ENCODE assay signal across 12 cellular contexts in the genomic region with DNA sequence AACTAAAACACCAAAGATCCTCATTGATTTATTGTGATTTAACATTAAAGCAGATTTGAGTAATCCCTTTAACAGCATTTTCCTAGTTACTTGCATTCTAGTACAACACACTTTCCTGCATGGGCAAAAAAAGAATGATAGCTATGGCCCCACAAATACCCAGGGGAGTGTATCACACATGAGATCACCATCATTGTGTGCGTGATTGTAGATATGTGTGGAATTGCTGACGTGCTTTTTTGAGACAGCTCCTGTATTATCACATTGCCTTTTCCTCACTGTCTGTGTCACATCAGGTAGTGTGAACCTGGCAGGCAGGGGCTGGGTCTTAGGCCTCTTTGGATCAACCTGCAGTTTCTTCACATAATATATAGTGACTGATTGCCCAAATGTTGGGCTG. TPM values are rescaled to one million over a fixed set of nuclear protein-coding genes. Genes with fewer than 3 reads are reported as not detected.
DNase-seq lines count a peak whose midpoint lies in the region; ATAC-seq, FAIRE-seq and TF ChIP-seq lines count a peak whose summit lies in the region.
"Had no signal": no experiment of that assay in that cellular context is flagged by ENCODE, and none has a peak within 500 bp of the region (broad histone marks: within the 10 kb centered on the region; RNA-seq: fewer than 3 reads in every experiment).

No MANE protein-coding gene starts in this region.

- CTCF ChIA-PET in K562 (lab: Yijun Ruan, JAX; ENCODE audit: low intra/inter-chr PET ratio) (no interaction called here), RWPE1 (lab: Yijun Ruan, JAX) (no interaction called here)

- POLR2A ChIA-PET in K562 (lab: Yijun Ruan, JAX) (no interaction called here), RWPE1 (lab: Yijun Ruan, JAX; ENCODE audit: low non-redundant PET) (no interaction called here)

- no peaks in the 10 kb centered on the region for H3K9me1 ChIP-seq in K562 (ENCODE audit: control insufficient read depth, insufficient read depth, low read length)

- DNase-seq in M059J (ENCODE audit: low read depth): peak; percentile 14
- DNase-seq in K562 (ENCODE audit: extremely low read depth in 1 of 4, low spot score in 3 of 4): no peak
- DNase-seq in kidney glomerular epithelial cell (lab: John Stamatoyannopoulos, UW): peak; percentile 12
- no peak for DNase-seq in transverse colon
- no peak for DNase-seq in GM10266 (ENCODE audit: extremely low spot score)
- DNase-seq in RWPE1 (ENCODE audit: low spot score): no peak
- DNase-seq in Peyer's patch: no peak
- DNase-seq: activated CD4-positive, alpha-beta T cell treated with anti-CD3 and anti-CD28 coated beads, Interleukin-2, amount 50 U/mL, for 48 hours; amniotic stem cell; natural killer cell had no signal

- TF ChIP-seq EP300 in K562 (IDR thresholded peaks at IDR 0.05; ENCODE audit: low read length) (no peak), transverse colon (IDR thresholded peaks at IDR 0.05; ENCODE audit: low read depth) (no peak)

- intact Hi-C loops in K562 (cut with micrococcal nuclease): no loop called here
- intact Hi-C loops in transverse colon (cut with DNase I; ENCODE audit: low total_unique reads): no loop called here

- H3K4me2 ChIP-seq in K562 (ENCODE audit: insufficient read depth, low read length): no peak overlapping the region
- H3K4me2 ChIP-seq: KMS-11 had no signal

- no peak for TF ChIP-seq CTCF in K562 (IDR thresholded peaks at IDR 0.05 in 2 of 3, conservative IDR thresholded peaks at IDR 0.05 in 1 of 3; ENCODE audit: insufficient read depth in 2 of 3, low read depth in 1 of 3, low read length in 3 of 3)
- TF ChIP-seq CTCF in transverse colon (IDR thresholded peaks at IDR 0.05): no peak
- TF ChIP-seq CTCF in GM10266 (IDR thresholded peaks at IDR 0.05; ENCODE audit: control insufficient read depth, insufficient read depth, low read depth, missing control alignments): no peak
- no peak for TF ChIP-seq CTCF in RWPE1 (conservative IDR thresholded peaks at IDR 0.05; ENCODE audit: low read depth)
- no peak for TF ChIP-seq CTCF in Peyer's patch (IDR thresholded peaks at IDR 0.05)

- in situ Hi-C loops in K562 (cut with MboI): no loop called here
- in situ Hi-C loops in transverse colon (cut with MboI; ENCODE audit: low pct_ligation_motif_present in 1 of 4, low pct_unique_long_range_greater_than_20kb in 1 of 4, low sequenced_read_pairs in 3 of 4): no loop called here

- TF ChIP-seq RAD21 in K562 (CRISPR knock-in tag; conservative IDR thresholded peaks at IDR 0.05 in 1 of 2, IDR thresholded peaks at IDR 0.05 in 1 of 2): no peak

- FAIRE-seq in K562 (lab: Jason Lieb, UNC): no peak

- H3K9me3 ChIP-seq in K562 (replicated peaks; ENCODE audit: control insufficient read depth, insufficient read depth, low read depth, low read length) (no peaks in the 10 kb centered on the region), transverse colon (peaks cover 6 to 8% of the 10 kb centered on the region in 2 donors), Peyer's patch (no peaks in the 10 kb centered on the region)

- H3K27ac ChIP-seq in K562 (ENCODE audit: extremely low read depth, low read depth, low read length) (no peak overlapping the region), transverse colon (peak overlapping the region; percentile 59 to 73 (median 70)), RWPE1 (no peak overlapping the region), Peyer's patch (no peak overlapping the region)
- H3K27ac ChIP-seq: C4-2B, KMS-11 had no signal

- no peaks in the 10 kb centered on the region for H4K20me1 ChIP-seq in K562 (replicated peaks; ENCODE audit: control insufficient read depth, insufficient read depth, low read length)

- no peaks in the 10 kb centered on the region for H3K79me2 ChIP-seq in K562 (ENCODE audit: control insufficient read depth, insufficient read depth, low read length)

- ATAC-seq in K562: no peak
- ATAC-seq: natural killer cell had no signal

- H3K4me3 ChIP-seq in K562 (no peak overlapping the region), transverse colon (no peak overlapping the region), Peyer's patch (no peak overlapping the region)

- BruUV-seq in K562 (replicated peaks; lab: Mats Ljungman, UMichigan): no TSS peak

- no peak for TF ChIP-seq POLR2A in K562 (conservative IDR thresholded peaks at IDR 0.05)
- TF ChIP-seq POLR2A in transverse colon (IDR thresholded peaks at IDR 0.05): no peak
- no peak for TF ChIP-seq POLR2A in Peyer's patch (IDR thresholded peaks at IDR 0.05)

- H3K9ac ChIP-seq in K562 (ENCODE audit: insufficient read depth in 1 of 2, low read depth in 2 of 2, low read length in 2 of 2): no peak overlapping the region
- H3K9ac ChIP-seq: KMS-11 had no signal

- H3K36me3 ChIP-seq in K562 (ENCODE audit: control insufficient read depth, insufficient read depth, low read length) (no peaks in the 10 kb centered on the region), transverse colon (no peaks in the 10 kb centered on the region), Peyer's patch (no peaks in the 10 kb centered on the region)

- H3K27me3 ChIP-seq in K562 (ENCODE audit: control insufficient read depth in 2 of 2, insufficient read depth in 2 of 2, low read length in 2 of 2) (no peaks in the 10 kb centered on the region), transverse colon (no peaks in the 10 kb centered on the region), Peyer's patch (no peaks in the 10 kb centered on the region)

- H3K4me1 ChIP-seq in K562 (replicated peaks in 1 of 2; ENCODE audit: control insufficient read depth in 2 of 2, insufficient read depth in 2 of 2, low read length in 2 of 2): no peaks in the 10 kb centered on the region
- H3K4me1 ChIP-seq in transverse colon: peaks cover 0 to 30% (median 19%) of the 10 kb centered on the region in 4 donors
- H3K4me1 ChIP-seq in Peyer's patch: peaks cover 0 to 12% (median 0%) of the 10 kb centered on the region in 4 donors

- 36% methylated on average over 2 of the region's 2 CpGs for WGBS in K562 (ENCODE audit: insufficient coverage, low coverage, missing lambda C conversion rate)
- WGBS in transverse colon (ENCODE audit: low coverage in 1 of 2), 2 donors: 71 to 78% methylated on average over 1 to 2 of the region's 2 CpGs

- no peak overlapping the region for H2AFZ ChIP-seq in K562 (ENCODE audit: low read depth, low read length)

TF ChIP-seq in K562, 482 proteins besides CTCF, POLR2A, EP300 and RAD21:
- TF ChIP-seq BRD9 (IDR thresholded peaks at IDR 0.05; ENCODE audit: low read depth, partially characterized antibody) (no peak), MAFG (tag; conservative IDR thresholded peaks at IDR 0.05) (0 out of 2 replicates have a peak, but pooled peaks have one; percentile 25), GATAD2A (IDR thresholded peaks at IDR 0.05) (no peak), ZNF316 (IDR thresholded peaks at IDR 0.05) (peak; percentile 18; the same call in 1 of the 2 replicates), GABPB2 (CRISPR knock-in tag; conservative IDR thresholded peaks at IDR 0.05) (no peak), C11orf30 (IDR thresholded peaks at IDR 0.05; ENCODE audit: low read depth) (peak; percentile 15; the same call in 1 of the 2 replicates)
- TF ChIP-seq, protein P1, sequence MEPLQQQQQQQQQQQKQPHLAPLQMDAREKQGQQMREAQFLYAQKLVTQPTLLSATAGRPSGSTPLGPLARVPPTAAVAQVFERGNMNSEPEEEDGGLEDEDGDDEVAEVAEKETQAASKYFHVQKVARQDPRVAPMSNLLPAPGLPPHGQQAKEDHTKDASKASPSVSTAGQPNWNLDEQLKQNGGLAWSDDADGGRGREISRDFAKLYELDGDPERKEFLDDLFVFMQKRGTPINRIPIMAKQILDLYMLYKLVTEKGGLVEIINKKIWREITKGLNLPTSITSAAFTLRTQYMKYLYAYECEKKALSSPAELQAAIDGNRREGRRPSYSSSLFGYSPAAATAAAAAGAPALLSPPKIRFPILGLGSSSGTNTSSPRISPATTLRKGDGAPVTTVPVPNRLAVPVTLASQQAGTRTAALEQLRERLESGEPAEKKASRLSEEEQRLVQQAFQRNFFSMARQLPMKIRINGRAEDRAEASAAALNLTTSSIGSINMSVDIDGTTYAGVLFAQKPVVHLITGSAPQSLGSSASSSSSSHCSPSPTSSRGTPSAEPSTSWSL (CRISPR knock-in tag; IDR thresholded peaks at IDR 0.05; ENCODE audit: borderline replicate concordance): no peak

RNA-seq across cellular contexts. Expression of a gene that starts 48.5 kb away (rescaled TPM):
- 0.20 and 2.3 TPM in 2 replicates for total RNA-seq in M059J (2014; rRNA removed; shearing (Covaris generic))
- total RNA-seq in K562 (2011; cell fraction: chromatin; rRNA removed; ENCODE audit: low replicate concordance): 1.5 TPM in 1 of 2 replicates, not detected in the other
- total RNA-seq in K562 (2011; cell fraction: nucleolus; rRNA removed): 0.39 TPM in 1 of 2 replicates, not detected in the other
- 1.1 TPM in 1 of 2 replicates, not detected in the other for total RNA-seq in K562 (2011; cell fraction: nucleoplasm; rRNA removed)
- 0.86 and 1.1 TPM in 2 replicates for total RNA-seq in K562 (2014; rRNA removed)
- 1.1 and 1.3 TPM in 2 replicates for total RNA-seq in K562 (2014; rRNA removed; fragmentation: Illumina TruSeq; extraction: Trizol)
- total RNA-seq in K562 (2015; rRNA removed; fragmentation: Illumina TruSeq; extraction: Trizol): 1.2 and 1.3 TPM in 2 replicates
- total RNA-seq in K562 (2021): 0.56 and 0.78 TPM in 2 replicates
- polyA plus RNA-seq in K562 (2011; rRNA removed): 0.39 and 0.96 TPM in 2 replicates
- polyA plus RNA-seq in K562 (2011; cell fraction: cytosol; rRNA removed): 0.09 and 0.21 TPM in 2 replicates
- 0.25 and 0.78 TPM in 2 replicates for polyA plus RNA-seq in K562 (2011; cell fraction: nucleus; rRNA removed)
- polyA plus RNA-seq in K562 (2012): 1.6 and 2.4 TPM in 2 replicates
- polyA plus RNA-seq in K562 (2014; fragmentation: Illumina TruSeq; extraction: Trizol): 1.1 and 1.2 TPM in 2 replicates
- under 1 TPM; 0.92 to 1.00 TPM for polyA plus RNA-seq in K562 (2014; fragmentation: Nextera tagmentation; extraction: Ambion mirVana)
- polyA plus RNA-seq in K562 (2014; rRNA removed): 1.7 and 2.7 TPM in 2 replicates
- 0.42 and 1.3 TPM in 2 replicates for polyA minus RNA-seq in K562 (2011; rRNA and poly(A)+ RNA removed)
- not detected in 2 replicates for polyA minus RNA-seq in K562 (2011; cell fraction: cytosol; rRNA and poly(A)+ RNA removed)
- 0.40 TPM in 1 of 2 replicates, not detected in the other for polyA minus RNA-seq in K562 (2011; cell fraction: nucleus; rRNA and poly(A)+ RNA removed)
- 10 to 100 TPM in 3 of 4 donors, 1 to 10 TPM in 1; 2.2 to 17.8 (median 13.9) TPM for total RNA-seq in transverse colon
- total RNA-seq in Peyer's patch: 1 to 10 TPM; 1.1 to 3.5 (median 2.3) TPM

Comparison
In these comparisons a context has a peak if more than half of its experiments do, and no peak if none do; other contexts are left out.
1. DNase-seq: peak in M059J (single experiment) and kidney glomerular epithelial cell (single experiment); none in K562 (0 of 4), transverse colon (single experiment), GM10266 (single experiment), RWPE1 (single experiment) and Peyer's patch (0 of 3).
2. H3K27ac ChIP-seq: peak in transverse colon (4 of 4); none in K562 (single experiment), RWPE1 (single experiment) and Peyer's patch (0 of 4).